In genomic region chrX:38854305-38854704, GRCh38 we compare ENCODE assay signal across 33 cellular contexts.
"Had no signal": no experiment of that assay in that cellular context is flagged by ENCODE, and none has a peak within 500 bp of the region (broad histone marks: within the 10 kb centered on the region; RNA-seq: fewer than 3 reads in every experiment).

No MANE protein-coding gene starts in this region.

- H3K4me3 ChIP-seq: adrenal gland, body of pancreas, breast epithelium had no signal

- H3K36me3 ChIP-seq: adrenal gland, brain microvascular endothelial cell, breast epithelium had no signal

- DNase-seq: activated B cell treated with CpG ODN at 0.5 μM for 24 hours; activated CD4-positive, alpha-beta memory T cell treated with anti-CD3 and anti-CD28 coated beads for 36 hours; activated CD4-positive, alpha-beta T cell treated with anti-CD3 and anti-CD28 coated beads for 4 hours; activated CD4-positive, alpha-beta T cell treated with anti-CD3 and anti-CD28 coated beads, Interleukin-2, amount 10 ng/mL, durations not matched to agents 24 days and 14 days; activated CD4-positive, alpha-beta T cell treated with anti-CD3 and anti-CD28 coated beads, Interleukin-2, amount 50 U/mL, for 1 hour; activated CD4-positive, alpha-beta T cell treated with anti-CD3 and anti-CD28 coated beads, Interleukin-2, amount 50 U/mL, for 4 hours; activated CD4-positive, CD25-positive, alpha-beta regulatory T cell treated with anti-CD3 and anti-CD28 coated beads, Interleukin-2, amount 50 U/mL, for 72 hours; activated CD8-positive, alpha-beta memory T cell treated with anti-CD3 and anti-CD28 coated beads, Interleukin-2, amount 50 U/mL, for 4 hours; activated CD8-positive, alpha-beta T cell treated with anti-CD3 and anti-CD28 coated beads for 36 hours; activated effector memory CD4-positive, alpha-beta T cell treated with anti-CD3 and anti-CD28 coated beads, Interleukin-2, amount 50 U/mL, for 16 hours; activated gamma-delta T cell treated with Interleukin-2 at 50 U/mL for 16 hours; activated naive CD4-positive, alpha-beta T cell; activated naive CD4-positive, alpha-beta T cell treated with anti-CD3 and anti-CD28 coated beads for 36 hours; activated naive CD4-positive, alpha-beta T cell treated with anti-CD3 and anti-CD28 coated beads, Interleukin-2, amount 50 U/mL, for 16 hours; activated naive CD8-positive, alpha-beta T cell treated with anti-CD3 and anti-CD28 coated beads for 36 hours; activated T-cell treated with anti-CD3 and anti-CD28 coated beads for 4 hours; activated T-cell treated with anti-CD3 and anti-CD28 coated beads, Interleukin-2, amount 50 U/mL, for 1 hour; activated T-cell treated with anti-CD3 and anti-CD28 coated beads, Interleukin-2, amount 50 U/mL, for 4 hours; activated T-cell treated with anti-CD3 and anti-CD28 coated beads, Interleukin-2, amount 50 U/mL, for 72 hours; adrenal gland; amniotic stem cell; aorta; body of pancreas; brain microvascular endothelial cell; caudate nucleus; cerebellar nuclear complex; T-helper 1 cell; T-helper 2 cell; T-helper 9 cell had no signal

- ATAC-seq: activated CD8-positive, alpha-beta T cell treated with anti-CD3 and anti-CD28 coated beads for 36 hours; activated naive CD4-positive, alpha-beta T cell treated with anti-CD3 and anti-CD28 coated beads, Interleukin-2, amount 50 U/mL, for 72 hours; activated T-cell treated with anti-CD3 and anti-CD28 coated beads, Interleukin-2, amount 50 U/mL, for 4 hours; activated T-cell treated with anti-CD3 and anti-CD28 coated beads, Interleukin-2, amount 50 U/mL, for 72 hours; activated T-helper 17 cell treated with anti-CD3 and anti-CD28 coated beads, Interleukin-2, amount 50 U/mL, for 72 hours; body of pancreas had no signal

- H3K9me3 ChIP-seq: adrenal gland, body of pancreas, breast epithelium had no signal

- H3K27me3 ChIP-seq: body of pancreas, brain microvascular endothelial cell had no signal

- H3K27ac ChIP-seq: adrenal gland, body of pancreas, brain microvascular endothelial cell, breast epithelium, VCaP had no signal

- H3K4me1 ChIP-seq: adrenal gland, body of pancreas, breast epithelium had no signal
